ENCODE assay signal across 3 cellular contexts in genomic region chr1:15342568-15342967, GRCh38.
TF ChIP-seq lines count a peak whose summit lies in the region.

No MANE protein-coding gene starts in this region.

TF ChIP-seq in SK-N-SH, 30 proteins besides CTCF, POLR2A, EP300 and RAD21 (continued from another document):
- TF ChIP-seq IRF3 (IDR thresholded peaks at IDR 0.05; ENCODE audit: low read depth, low read length): no peak
- no peak for TF ChIP-seq USF2 (IDR thresholded peaks at IDR 0.05; ENCODE audit: borderline replicate concordance, low read depth, low read length)
- no peak for TF ChIP-seq POLR2AphosphoS5 (IDR thresholded peaks at IDR 0.05; ENCODE audit: low read depth, low read length)
- TF ChIP-seq ELF1 (IDR thresholded peaks at IDR 0.05): no peak
- TF ChIP-seq MAX (IDR thresholded peaks at IDR 0.05; ENCODE audit: low read depth): no peak
- TF ChIP-seq CHD2 (IDR thresholded peaks at IDR 0.05; ENCODE audit: low read length, partially characterized antibody): no peak
- no peak for TF ChIP-seq RCOR1 (IDR thresholded peaks at IDR 0.05; ENCODE audit: low read length)
- no peak for TF ChIP-seq GABPA (IDR thresholded peaks at IDR 0.05; ENCODE audit: low read depth)
- TF ChIP-seq FOXJ3 (CRISPR knock-in tag; IDR thresholded peaks at IDR 0.05): no peak
- no peak for TF ChIP-seq NFIC (IDR thresholded peaks at IDR 0.05; ENCODE audit: borderline replicate concordance)
- no peak for TF ChIP-seq TCF12 (IDR thresholded peaks at IDR 0.05)
- TF ChIP-seq NRF1 (IDR thresholded peaks at IDR 0.05; ENCODE audit: low read depth, low read length): no peak
- TF ChIP-seq FOXM1 (IDR thresholded peaks at IDR 0.05; ENCODE audit: low read depth): no peak
TF ChIP-seq in SK-N-SH: peak in this region for 0.

TF ChIP-seq in SK-N-SH treated with all-trans-retinoic acid at 6 μM for 48 hours, 23 proteins besides CTCF, POLR2A, EP300 and RAD21 (continued from another document):
- TF ChIP-seq CREB5 (CRISPR knock-in tag; IDR thresholded peaks at IDR 0.05; ENCODE audit: low read depth) (no peak), ZNF70 (CRISPR knock-in tag; IDR thresholded peaks at IDR 0.05) (no peak), BACH2 (CRISPR knock-in tag; IDR thresholded peaks at IDR 0.05; ENCODE audit: borderline replicate concordance) (no peak), TCF4 (CRISPR knock-in tag; IDR thresholded peaks at IDR 0.05; ENCODE audit: borderline replicate concordance) (no peak), SNAI2 (CRISPR knock-in tag; IDR thresholded peaks at IDR 0.05) (no peak), ZFP30 (CRISPR knock-in tag; IDR thresholded peaks at IDR 0.05) (no peak), CSDC2 (CRISPR knock-in tag; IDR thresholded peaks at IDR 0.05) (no peak), GLIS3 (CRISPR knock-in tag; IDR thresholded peaks at IDR 0.05) (no peak), PATZ1 (CRISPR knock-in tag; IDR thresholded peaks at IDR 0.05; ENCODE audit: borderline replicate concordance) (no peak), ZNF8 (CRISPR knock-in tag; IDR thresholded peaks at IDR 0.05) (no peak)

TF ChIP-seq in GM12878, 131 proteins besides CTCF, POLR2A, EP300 and RAD21 (continued from another document):
- TF ChIP-seq NKRF (conservative IDR thresholded peaks at IDR 0.05): no peak
- TF ChIP-seq FOS (IDR thresholded peaks at IDR 0.05; ENCODE audit: borderline replicate concordance, extremely low read depth, insufficient read length): no peak
- no peak for TF ChIP-seq POU2F2 (IDR thresholded peaks at IDR 0.05; ENCODE audit: borderline replicate concordance, low read depth, low read length)
- TF ChIP-seq BCL3 (IDR thresholded peaks at IDR 0.05; ENCODE audit: borderline replicate concordance, insufficient read depth, low read depth, low read length, poor library complexity, severe bottlenecking): no peak
